In genomic region chr7:134009314-134010109, GRCh38 we compare ENCODE assay signal across 22 cellular contexts.
DNase-seq lines count a peak whose midpoint lies in the region; ATAC-seq, FAIRE-seq and TF ChIP-seq lines count a peak whose summit lies in the region.
"Had no signal": no experiment of that assay in that cellular context is flagged by ENCODE, and none has a peak within 500 bp of the region (broad histone marks: within the 10 kb centered on the region; RNA-seq: fewer than 3 reads in every experiment).

No MANE protein-coding gene starts in this region.

- no peak overlapping the region for H4K91ac ChIP-seq in IMR-90 (ENCODE audit: insufficient read depth, low read depth, low read length)

- H2BK120ac ChIP-seq in IMR-90 (ENCODE audit: low read depth, low read length): no peak overlapping the region

- H2AFZ ChIP-seq in IMR-90 (replicated peaks; ENCODE audit: low read length, poor library complexity) (no peak overlapping the region), K562 (ENCODE audit: low read depth, low read length) (no peak overlapping the region)

- in situ Hi-C loops in IMR-90 (cut with MboI; ENCODE audit: low sequenced_read_pairs): loop anchor here (25.0 kb wide), 1 partner anchor 1297 kb away; no protein-coding TSS in a partner anchor
- in situ Hi-C loops in SK-MEL-5 (cut with HindIII; ENCODE audit: low pct_unique_long_range_greater_than_20kb, low sequenced_read_pairs): loop anchor here (10.0 kb wide), 1 partner anchor 575 kb away; no protein-coding TSS in a partner anchor
- in situ Hi-C loops in K562 (cut with MboI): no loop called here

- dilution Hi-C loops in IMR-90 (cut with HindIII; ENCODE audit: low sequenced_read_pairs, unreplicated experiment): no loop called here

- no peak overlapping the region for H3K4ac ChIP-seq in IMR-90 (ENCODE audit: low read depth, low read length)

- H3K23ac ChIP-seq in IMR-90 (ENCODE audit: low read depth, low read length): no peak overlapping the region

- CTCF ChIA-PET in IMR-90 (lab: Yijun Ruan, JAX) (no interaction called here), K562 (lab: Yijun Ruan, JAX; ENCODE audit: low intra/inter-chr PET ratio) (no interaction called here)

- no TSS peak for BruUV-seq in IMR-90 (replicated peaks; lab: Mats Ljungman, UMichigan)
- BruUV-seq in K562 (replicated peaks; lab: Mats Ljungman, UMichigan): no TSS peak

- no peak overlapping the region for H2AK9ac ChIP-seq in IMR-90 (replicated peaks; ENCODE audit: low read depth, low read length, poor library complexity)

- TF ChIP-seq CTCF in IMR-90 (conservative IDR thresholded peaks at IDR 0.05; ENCODE audit: low read depth, low read length) (no peak), K562 (IDR thresholded peaks at IDR 0.05 in 2 of 3, conservative IDR thresholded peaks at IDR 0.05 in 1 of 3; ENCODE audit: insufficient read depth in 2 of 3, low read depth in 1 of 3, low read length in 3 of 3) (no peak)

- H3K27ac ChIP-seq in IMR-90 (ENCODE audit: insufficient read depth, low read length): no peak overlapping the region
- H3K27ac ChIP-seq in K562 (ENCODE audit: extremely low read depth, low read depth, low read length): no peak overlapping the region
- H3K27ac ChIP-seq: BLaER1 treated with 17β-estradiol and CSF1 and Interleukin-3, amounts not matched to agents 10 nM and 100 nM; HL-60 had no signal

- H4K20me1 ChIP-seq in IMR-90 (ENCODE audit: insufficient read depth, low read length) (no peaks in the 10 kb centered on the region), K562 (replicated peaks; ENCODE audit: control insufficient read depth, insufficient read depth, low read length) (no peaks in the 10 kb centered on the region)
- H4K20me1 ChIP-seq: BLaER1 treated with 17β-estradiol and CSF1 and Interleukin-3, amounts not matched to agents 10 nM and 100 nM had no signal

- no peaks in the 10 kb centered on the region for H3K27me3 ChIP-seq in IMR-90 (ENCODE audit: control insufficient read depth, insufficient read depth, low read length)
- no peaks in the 10 kb centered on the region for H3K27me3 ChIP-seq in K562 (ENCODE audit: control insufficient read depth in 2 of 2, insufficient read depth in 2 of 2, low read length in 2 of 2)
- H3K27me3 ChIP-seq: BLaER1 treated with 17β-estradiol and CSF1 and Interleukin-3, amounts not matched to agents 10 nM and 100 nM had no signal

- H4K5ac ChIP-seq in IMR-90 (ENCODE audit: low read depth, low read length): no peak overlapping the region

- H3K79me1 ChIP-seq in IMR-90 (ENCODE audit: low read depth in 1 of 2, low read length in 2 of 2): no peaks in the 10 kb centered on the region

- H3K18ac ChIP-seq in IMR-90 (ENCODE audit: low read depth, low read length): no peak overlapping the region

- no peaks in the 10 kb centered on the region for H3K9me3 ChIP-seq in IMR-90 (ENCODE audit: control insufficient read depth, insufficient read depth, low read length)
- no peaks in the 10 kb centered on the region for H3K9me3 ChIP-seq in K562 (replicated peaks; ENCODE audit: control insufficient read depth, insufficient read depth, low read depth, low read length)
- H3K9me3 ChIP-seq: BLaER1 treated with 17β-estradiol and CSF1 and Interleukin-3, amounts not matched to agents 10 nM and 100 nM had no signal

- no peak overlapping the region for H3K14ac ChIP-seq in IMR-90 (replicated peaks; ENCODE audit: low read depth, low read length)

- no peak for DNase-seq in IMR-90
- DNase-seq in SK-MEL-5 (ENCODE audit: low read depth, low spot score): peak; percentile 17
- no peak for DNase-seq in K562 (ENCODE audit: extremely low read depth in 1 of 4, low spot score in 3 of 4)
- peak; percentile 8 for DNase-seq in medulla oblongata (ENCODE audit: extremely low spot score)
- no peak for DNase-seq in GM03348 (ENCODE audit: low spot score)
- no peak for DNase-seq in dedifferentiated amniotic fluid mesenchymal stem cell (ENCODE audit: extremely low spot score)
- DNase-seq in DMS 273 (lab: John Stamatoyannopoulos, UW; ENCODE audit: unreplicated experiment): no peak
- DNase-seq: Calu3; CD8-positive, alpha-beta T cell; DMS 273 treated with DMSO at 0.1 percent for 48 hours; DMS53; DND-41; EL; H9; KG1 had no signal

- H3K9ac ChIP-seq in IMR-90 (ENCODE audit: low read depth, low read length): no peak overlapping the region
- no peak overlapping the region for H3K9ac ChIP-seq in K562 (ENCODE audit: insufficient read depth in 1 of 2, low read depth in 2 of 2, low read length in 2 of 2)
- H3K9ac ChIP-seq: BLaER1 treated with 17β-estradiol and CSF1 and Interleukin-3, amounts not matched to agents 10 nM and 100 nM had no signal

- no peak for FAIRE-seq in K562 (lab: Jason Lieb, UNC)
- FAIRE-seq: A204.1, GM12891, GM19239, H1 had no signal

- no peak overlapping the region for H2BK5ac ChIP-seq in IMR-90 (ENCODE audit: low read depth, low read length, poor library complexity, severe bottlenecking)

- no peak for TF ChIP-seq EP300 in K562 (IDR thresholded peaks at IDR 0.05; ENCODE audit: low read length)

- TF ChIP-seq RAD21 in IMR-90 (IDR thresholded peaks at IDR 0.05; ENCODE audit: low read length) (no peak), K562 (CRISPR knock-in tag; conservative IDR thresholded peaks at IDR 0.05 in 1 of 2, IDR thresholded peaks at IDR 0.05 in 1 of 2) (no peak)

- TF ChIP-seq POLR2A in IMR-90 (IDR thresholded peaks at IDR 0.05; ENCODE audit: low read depth, low read length) (no peak), K562 (conservative IDR thresholded peaks at IDR 0.05) (no peak)

- H3K79me2 ChIP-seq in K562 (ENCODE audit: control insufficient read depth, insufficient read depth, low read length): no peaks in the 10 kb centered on the region

- POLR2A ChIA-PET in IMR-90 (lab: Charles Lee; ENCODE audit: unreplicated experiment) (no interaction called here), K562 (lab: Yijun Ruan, JAX) (no interaction called here)

- no peak overlapping the region for H4K8ac ChIP-seq in IMR-90 (ENCODE audit: low read depth in 2 of 2, low read length in 2 of 2)

- ATAC-seq in IMR-90 (ENCODE audit: low read depth) (no peak), K562 (no peak), esophagus mucosa (no peak)
- ATAC-seq: CD8-positive, alpha-beta T cell had no signal

- no CpG with 5 or more reads among the region's 4 CpGs for WGBS in IMR-90 (ENCODE audit: extremely low coverage in 2 of 2, insufficient read length in 1 of 2), 2 experiments
- WGBS in K562 (ENCODE audit: insufficient coverage, low coverage, missing lambda C conversion rate): 81% methylated on average over 4 of the region's 4 CpGs

- H3K4me1 ChIP-seq in IMR-90 (ENCODE audit: control insufficient read depth, insufficient read depth, low read length): no peaks in the 10 kb centered on the region
- H3K4me1 ChIP-seq in K562 (replicated peaks in 1 of 2; ENCODE audit: control insufficient read depth in 2 of 2, insufficient read depth in 2 of 2, low read length in 2 of 2): peaks cover 0 to 4% of the 10 kb centered on the region in 2 experiments; a peak in 1 of 5 replicates

- H3K56ac ChIP-seq in IMR-90 (ENCODE audit: extremely low read depth, insufficient read depth, low read length): no peak overlapping the region

- H3K36me3 ChIP-seq in IMR-90 (ENCODE audit: control insufficient read depth, insufficient read depth, low read length) (no peaks in the 10 kb centered on the region), K562 (ENCODE audit: control insufficient read depth, insufficient read depth, low read length) (no peaks in the 10 kb centered on the region)

- no peak overlapping the region for H3K4me2 ChIP-seq in IMR-90 (ENCODE audit: low read depth, low read length)
- H3K4me2 ChIP-seq in K562 (ENCODE audit: insufficient read depth, low read length): no peak overlapping the region

- no peak overlapping the region for H2BK15ac ChIP-seq in IMR-90 (ENCODE audit: low read depth, low read length)

- intact Hi-C loops in IMR-90 (cut with micrococcal nuclease) (loop anchor here (10.0 kb wide), 3 partner anchors 265 to 1695 kb away; no protein-coding TSS in a partner anchor), K562 (cut with micrococcal nuclease) (loop anchor here (10.0 kb wide), 2 partner anchors 245 to 315 kb away; no protein-coding TSS in a partner anchor)

- no peak overlapping the region for H2AK5ac ChIP-seq in IMR-90 (ENCODE audit: low read depth, low read length)

- H2BK20ac ChIP-seq in IMR-90 (ENCODE audit: low read depth, low read length): no peak overlapping the region

- H3K9me1 ChIP-seq in IMR-90 (ENCODE audit: insufficient read depth, low read length) (no peaks in the 10 kb centered on the region), K562 (ENCODE audit: control insufficient read depth, insufficient read depth, low read length) (no peaks in the 10 kb centered on the region)

- H3K4me3 ChIP-seq in IMR-90 (ENCODE audit: insufficient read depth, low read depth, low read length): no peak overlapping the region
- no peak overlapping the region for H3K4me3 ChIP-seq in K562
- H3K4me3 ChIP-seq: BLaER1 treated with 17β-estradiol and CSF1 and Interleukin-3, amounts not matched to agents 10 nM and 100 nM had no signal

TF ChIP-seq in IMR-90, 13 proteins besides CTCF, POLR2A, EP300 and RAD21:
- TF ChIP-seq MAFK (IDR thresholded peaks at IDR 0.05; ENCODE audit: low read depth, low read length) (0 out of 2 replicates have a peak, but pooled peaks have one; percentile 12), ELK1 (IDR thresholded peaks at IDR 0.05; ENCODE audit: borderline replicate concordance, low read depth, low read length) (no peak)

TF ChIP-seq in K562, 482 proteins besides CTCF, POLR2A, EP300 and RAD21 (continues in another document):
- TF ChIP-seq TCFL5 (CRISPR knock-in tag; conservative IDR thresholded peaks at IDR 0.05) (no peak), POLR2AphosphoS2 (IDR thresholded peaks at IDR 0.05; ENCODE audit: low read length) (no peak), C11orf30 (IDR thresholded peaks at IDR 0.05; ENCODE audit: low read depth) (peak; percentile 8; the same call in 1 of the 2 replicates), ARNT (IDR thresholded peaks at IDR 0.05) (no peak), ASH1L (IDR thresholded peaks at IDR 0.05; ENCODE audit: borderline replicate concordance, low read depth, partially characterized antibody) (no peak), E2F1 (CRISPR knock-in tag; IDR thresholded peaks at IDR 0.05) (no peak), CXXC5 (CRISPR knock-in tag; IDR thresholded peaks at IDR 0.05) (no peak), KLF10 (CRISPR knock-in tag; IDR thresholded peaks at IDR 0.05) (no peak), FOXA3 (CRISPR knock-in tag; conservative IDR thresholded peaks at IDR 0.05 in 1 of 2, IDR thresholded peaks at IDR 0.05 in 1 of 2) (no peak)

Comparison
In these comparisons a context has a peak if more than half of its experiments do, and no peak if none do; other contexts are left out.
1. DNase-seq: peak in SK-MEL-5 (single experiment) and medulla oblongata (single experiment); none in IMR-90 (single experiment), K562 (0 of 4), GM03348 (single experiment), dedifferentiated amniotic fluid mesenchymal stem cell (single experiment) and DMS 273 (single experiment).